1 cellular context compared by ENCODE assay signal in the genomic region with DNA sequence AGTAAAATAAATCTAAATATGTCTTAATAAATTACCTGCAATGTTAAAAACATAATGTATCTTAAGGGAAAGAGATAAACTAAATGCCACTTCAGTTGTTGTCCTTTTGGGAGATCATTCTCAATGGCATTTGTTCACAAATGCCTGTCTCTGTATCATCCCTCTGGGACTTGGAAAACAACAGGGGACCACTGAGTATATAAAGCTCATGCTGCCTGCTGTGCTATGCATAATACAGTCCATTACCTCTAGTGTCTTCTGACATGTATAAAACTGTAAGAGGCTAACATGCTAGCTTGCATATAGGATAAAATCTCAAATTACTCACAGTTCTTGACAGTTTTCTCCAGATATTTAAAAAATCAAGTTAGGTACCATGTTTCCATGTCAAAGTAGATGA.
TF ChIP-seq lines count a peak whose summit lies in the region.

No MANE protein-coding gene starts in this region.

TF ChIP-seq in GM23338, 12 proteins besides CTCF, POLR2A, EP300 and RAD21 (continued from another document):
- TF ChIP-seq ZNF462 (CRISPR knock-in tag; IDR thresholded peaks at IDR 0.05), result no peak
